12 cellular contexts compared by ENCODE assay signal in the genomic region with DNA sequence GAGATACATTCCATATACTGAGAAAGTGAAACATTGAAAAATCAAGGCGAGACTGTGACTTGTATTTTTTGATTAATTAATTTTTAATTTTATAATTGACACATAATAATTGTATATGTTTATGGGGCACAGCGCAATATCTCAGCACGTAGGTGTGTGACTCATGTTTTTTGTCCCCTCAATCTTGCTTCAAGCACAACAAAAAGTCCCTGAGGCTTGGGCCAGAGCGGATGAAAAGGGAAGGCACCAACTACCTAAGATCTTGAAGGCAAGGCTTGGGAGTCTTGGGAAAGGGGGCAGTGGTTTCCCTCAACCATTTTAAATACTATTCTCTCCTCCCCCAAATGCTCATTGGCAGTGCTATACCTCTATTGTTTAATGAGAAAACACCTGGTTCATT. TPM values are rescaled to one million over a fixed set of nuclear protein-coding genes. Genes with fewer than 3 reads are reported as not detected.
DNase-seq lines count a peak whose midpoint lies in the region; ATAC-seq and TF ChIP-seq lines count a peak whose summit lies in the region.
"Had no signal": no experiment of that assay in that cellular context is flagged by ENCODE, and none has a peak within 500 bp of the region (broad histone marks: within the 10 kb centered on the region; RNA-seq: fewer than 3 reads in every experiment).

No MANE protein-coding gene starts in this region.

- WGBS in tibial nerve, 2 donors = 84 to 90% methylated on average over 4 of the region's 4 CpGs

- DNase-seq in kidney tubule cell (ENCODE audit: low spot score) (peak; percentile 28), tibial nerve (ENCODE audit: low spot score in 2 of 2) (no peak), NCI-H446 (lab: John Stamatoyannopoulos, UW) (no peak), uterus (no peak), left cardiac atrium (no peak)
- DNase-seq: C1 segment of cervical spinal cord; pancreas; stimulated activated CD4-positive, alpha-beta T cell treated with anti-CD3 and anti-CD28 coated beads, Interleukin-2, amount 100 ng/mL, for 24 hours had no signal

- no peak overlapping the region for H3K27ac ChIP-seq in tibial nerve
- H3K27ac ChIP-seq in uterus = no peak overlapping the region
- H3K27ac ChIP-seq: breast epithelium had no signal

- TF ChIP-seq CTCF in tibial nerve (IDR thresholded peaks at IDR 0.05) = no peak
- no peak for TF ChIP-seq CTCF in uterus (IDR thresholded peaks at IDR 0.05)

- H3K9me3 ChIP-seq in tibial nerve (no peaks in the 10 kb centered on the region), uterus (no peaks in the 10 kb centered on the region)
- H3K9me3 ChIP-seq: breast epithelium, pancreas had no signal

- H3K4me3 ChIP-seq in tibial nerve = no peak overlapping the region
- H3K4me3 ChIP-seq in uterus = no peak overlapping the region
- H3K4me3 ChIP-seq: breast epithelium, pancreas had no signal

- TF ChIP-seq EP300 in tibial nerve (IDR thresholded peaks at IDR 0.05) = no peak

- intact Hi-C loops in uterus (cut with DNase I; ENCODE audit: low total_unique reads) = no loop called here
- intact Hi-C loops in left cardiac atrium (cut with DNase I) = no loop called here

- H3K36me3 ChIP-seq in tibial nerve = no peaks in the 10 kb centered on the region
- H3K36me3 ChIP-seq in uterus = no peaks in the 10 kb centered on the region
- H3K36me3 ChIP-seq: breast epithelium, pancreas had no signal

- H3K27me3 ChIP-seq in tibial nerve (no peaks in the 10 kb centered on the region), uterus (no peaks in the 10 kb centered on the region)
- H3K27me3 ChIP-seq: breast epithelium, pancreas had no signal

- no peaks in the 10 kb centered on the region for H3K4me1 ChIP-seq in tibial nerve
- no peaks in the 10 kb centered on the region for H3K4me1 ChIP-seq in uterus
- H3K4me1 ChIP-seq: breast epithelium, pancreas had no signal

- ATAC-seq in GM18907 (IDR thresholded peaks at IDR 0.05; ENCODE audit: unreplicated experiment) = peak; percentile 45
- ATAC-seq in GM21786 (IDR thresholded peaks at IDR 0.05; ENCODE audit: unreplicated experiment) = peak; percentile 41
- peak; percentile 35 for ATAC-seq in HG03159 (IDR thresholded peaks at IDR 0.05; ENCODE audit: unreplicated experiment)
- ATAC-seq in left cardiac atrium = no peak

- no peak for TF ChIP-seq POLR2A in tibial nerve (IDR thresholded peaks at IDR 0.05)
- TF ChIP-seq POLR2A in uterus (IDR thresholded peaks at IDR 0.05) = no peak

RNA-seq across cellular contexts. Expression of a gene that starts 9.9 kb away (rescaled TPM):
- total RNA-seq in tibial nerve (not detected), uterus (1 to 10 TPM in 2 of 4 donors, under 1 TPM in 1, not detected in 1; under 0.01 to 8.6 (median 4.2) TPM), left cardiac atrium (1 to 10 TPM; 5.4 to 8.8 TPM)

Comparison
In these comparisons a context has a peak if more than half of its experiments do, and no peak if none do; other contexts are left out.
1. ATAC-seq: peak in GM18907 (single experiment), GM21786 (single experiment) and HG03159 (single experiment); none in left cardiac atrium (0 of 2).